ENCODE assay signal across 18 cellular contexts in the genomic region with DNA sequence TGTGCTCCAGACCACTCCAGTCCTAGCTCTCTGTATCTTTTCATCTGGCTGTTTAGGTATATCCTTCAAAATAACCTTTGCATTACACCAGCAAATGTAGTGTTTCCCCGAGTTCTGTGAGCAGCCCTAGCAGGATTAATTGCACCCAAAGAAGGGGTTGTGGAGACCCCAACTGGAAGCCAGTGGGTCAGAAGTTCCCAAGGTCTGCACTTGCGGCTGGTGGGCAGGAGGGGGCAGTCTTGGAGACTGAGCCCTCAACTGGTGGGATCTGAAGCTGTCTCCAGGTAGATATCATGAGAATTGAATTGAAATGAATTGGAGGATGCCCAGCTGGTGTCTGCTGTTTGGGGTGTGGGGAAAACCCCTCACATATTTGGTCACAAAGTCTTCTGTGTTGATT.
"Had no signal": no experiment of that assay in that cellular context is flagged by ENCODE, and none has a peak within 500 bp of the region (broad histone marks: within the 10 kb centered on the region; RNA-seq: fewer than 3 reads in every experiment).

No MANE protein-coding gene starts in this region.

- H3K36me3 ChIP-seq: breast epithelium, ovary, spleen had no signal

- H3K9me3 Mint-ChIP-seq: activated T-helper 17 cell treated with anti-CD3 and anti-CD28 coated beads, Interleukin-2, amount 50 U/mL, for 72 hours had no signal

- H3K4me3 Mint-ChIP-seq: activated T-helper 17 cell treated with anti-CD3 and anti-CD28 coated beads, Interleukin-2, amount 50 U/mL, for 72 hours; neural crest cell had no signal

- H3K9me3 ChIP-seq: breast epithelium, ovary had no signal

- H3K27ac Mint-ChIP-seq: activated T-helper 17 cell treated with anti-CD3 and anti-CD28 coated beads, Interleukin-2, amount 50 U/mL, for 72 hours had no signal

- H3K27me3 Mint-ChIP-seq: activated T-helper 17 cell treated with anti-CD3 and anti-CD28 coated beads, Interleukin-2, amount 50 U/mL, for 72 hours had no signal

- H3K4me1 ChIP-seq: breast epithelium, spleen had no signal

- DNase-seq: activated CD4-positive, alpha-beta T cell treated with anti-CD3 and anti-CD28 coated beads for 1 hour; activated CD4-positive, alpha-beta T cell treated with anti-CD3 and anti-CD28 coated beads, Interleukin-2, amount 50 U/mL, for 4 hours; activated naive CD4-positive, alpha-beta T cell treated with Interleukin-2 at 50 U/mL for 16 hours; activated T-cell treated with anti-CD3 and anti-CD28 coated beads for 4 hours; aorta; cerebellar nuclear complex; effector memory CD4-positive, alpha-beta T cell; midbrain; ovary; spleen; stimulated activated CD4-positive, alpha-beta T cell treated with anti-CD3 and anti-CD28 coated beads, Interleukin-2, amount 100 ng/mL, for 24 hours; T-helper 9 cell had no signal

- H3K27me3 ChIP-seq: breast epithelium, ovary, spleen had no signal

- H3K4me3 ChIP-seq: breast epithelium, lung, ovary, spleen had no signal

- ATAC-seq: activated T-helper 17 cell treated with anti-CD3 and anti-CD28 coated beads, Interleukin-2, amount 50 U/mL, for 72 hours; sciatic nerve had no signal

- H3K27ac ChIP-seq: breast epithelium, epithelial cell of prostate, ovary, spleen had no signal

- H3K4me1 Mint-ChIP-seq: activated T-helper 17 cell treated with anti-CD3 and anti-CD28 coated beads, Interleukin-2, amount 50 U/mL, for 72 hours; neural crest cell had no signal
